In the genomic region with DNA sequence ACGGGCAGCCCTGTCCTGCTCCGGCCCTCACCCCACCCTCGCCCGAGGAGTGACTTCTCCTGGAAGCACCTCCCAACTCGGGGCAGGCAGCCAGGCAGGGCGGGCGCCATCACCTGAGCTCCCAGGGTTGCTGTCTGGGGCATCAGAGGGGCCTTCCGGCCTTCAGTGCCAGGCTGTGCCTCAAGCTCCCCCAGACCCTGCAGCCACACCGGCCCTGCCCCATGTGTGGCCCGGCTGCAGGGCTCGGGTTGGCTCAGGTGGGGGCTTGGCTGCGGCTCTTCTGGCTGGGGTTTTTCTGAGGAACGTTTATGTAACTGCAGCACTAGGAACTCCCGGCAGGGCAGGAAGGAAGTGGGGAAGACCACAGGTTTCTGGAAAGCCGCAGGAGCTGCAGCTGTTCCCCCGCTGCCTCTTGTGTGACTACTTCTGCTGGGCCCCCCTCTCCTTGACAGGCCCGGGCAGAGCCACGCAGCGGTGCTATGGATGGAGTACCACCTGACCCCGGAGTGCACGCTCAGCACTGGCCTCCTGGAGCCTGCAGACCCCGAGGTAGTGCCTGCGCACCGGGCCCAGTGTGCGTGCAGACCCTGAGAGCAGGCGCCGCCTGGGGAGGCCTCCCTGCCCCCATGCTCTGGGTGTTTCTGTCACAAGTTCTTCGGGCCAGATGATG, we compare ENCODE assay signal across 8 cellular contexts. TPM values are rescaled to one million over a fixed set of nuclear protein-coding genes. Genes with fewer than 3 reads are reported as not detected.
DNase-seq lines count a peak whose midpoint lies in the region; ATAC-seq, FAIRE-seq and TF ChIP-seq lines count a peak whose summit lies in the region.

No MANE protein-coding gene starts in this region.

- TF ChIP-seq CTCF in GM13977 (IDR thresholded peaks at IDR 0.05; ENCODE audit: extremely low read depth, insufficient read depth, missing control alignments) (no peak), Peyer's patch (IDR thresholded peaks at IDR 0.05) (peak in 1 of 6 experiments; percentile 25)

- H3K4me1 ChIP-seq in Peyer's patch: peaks cover 3 to 20% (median 15%) of the 10 kb centered on the region in 4 donors

- H3K4me3 ChIP-seq in Peyer's patch (peak overlapping the region in 2 of 4 donors; percentile 13 to 22), MG63 (no peak overlapping the region)

- H3K36me3 ChIP-seq in Peyer's patch (peaks cover 0 to 67% (median 0%) of the 10 kb centered on the region in 3 donors), MG63 (no peaks in the 10 kb centered on the region)

- in situ Hi-C loops in GM13977 (cut with MboI; ENCODE audit: low pct_unique_long_range_greater_than_20kb, low sequenced_read_pairs, unreplicated experiment): no loop called here

- ATAC-seq in HG02759 (IDR thresholded peaks at IDR 0.05; ENCODE audit: unreplicated experiment): peak; percentile 82

- H3K9me3 ChIP-seq in Peyer's patch (no peaks in the 10 kb centered on the region), MG63 (no peaks in the 10 kb centered on the region)

- DNase-seq in GM13977 (ENCODE audit: low spot score): peak; percentile 92
- DNase-seq in Peyer's patch: peak; percentile 54 to 89 (median 80)
- peak; percentile 46 for DNase-seq in activated gamma-delta T cell (lab: John Stamatoyannopoulos, UW)
- peak; percentile 37 to 40 for DNase-seq in stimulated activated CD4-positive, alpha-beta T cell treated with anti-CD3 and anti-CD28 coated beads, Interleukin-1b, Interleukin-23, amount 100 ng/mL, for 4 hours (ENCODE audit: low read depth in 2 of 2)
- DNase-seq in MG63: no peak
- DNase-seq in HTR-8/SVneo (ENCODE audit: insufficient read length, low spot score): no peak
- no peak for DNase-seq in SHP77 treated with DMSO at 0.1 percent for 48 hours (lab: John Stamatoyannopoulos, UW)

- FAIRE-seq in HTR-8/SVneo (lab: Jason Lieb, UNC): no peak

- no peak for TF ChIP-seq POLR2A in Peyer's patch (IDR thresholded peaks at IDR 0.05)

- H3K27ac ChIP-seq in Peyer's patch: peak overlapping the region in 1 of 4 donors; percentile 18

- no peaks in the 10 kb centered on the region for H3K27me3 ChIP-seq in Peyer's patch
- no peaks in the 10 kb centered on the region for H3K27me3 ChIP-seq in MG63

RNA-seq across cellular contexts. Expression of a gene that starts 45.6 kb away (rescaled TPM):
- 100 to 1,000 TPM in 1 of 4 donors, 10 to 100 TPM in 3; 36.6 to 145 (median 65.0) TPM for total RNA-seq in Peyer's patch
- total RNA-seq in MG63 (2014; rRNA removed; shearing (Covaris generic); ENCODE audit: low replicate concordance): 42.5 and 81.1 TPM in 2 replicates

RNA-seq across cellular contexts. Expression of a gene that starts 45.6 kb away (rescaled TPM):
- 10 to 100 TPM; 11.4 to 26.0 (median 18.3) TPM for total RNA-seq in Peyer's patch
- total RNA-seq in MG63 (2014; rRNA removed; shearing (Covaris generic); ENCODE audit: low replicate concordance): 5.5 and 5.7 TPM in 2 replicates

Comparison
In these comparisons a context has a peak if more than half of its experiments do, and no peak if none do; other contexts are left out.
1. DNase-seq: peak in GM13977 (single experiment), Peyer's patch (3 of 3), activated gamma-delta T cell (single experiment) and stimulated activated CD4-positive, alpha-beta T cell treated with anti-CD3 and anti-CD28 coated beads, Interleukin-1b, Interleukin-23, amount 100 ng/mL, for 4 hours (2 of 2); none in MG63 (single experiment), HTR-8/SVneo (single experiment) and SHP77 treated with DMSO at 0.1 percent for 48 hours (single experiment).